12 cellular contexts compared by ENCODE assay signal in the genomic region with DNA sequence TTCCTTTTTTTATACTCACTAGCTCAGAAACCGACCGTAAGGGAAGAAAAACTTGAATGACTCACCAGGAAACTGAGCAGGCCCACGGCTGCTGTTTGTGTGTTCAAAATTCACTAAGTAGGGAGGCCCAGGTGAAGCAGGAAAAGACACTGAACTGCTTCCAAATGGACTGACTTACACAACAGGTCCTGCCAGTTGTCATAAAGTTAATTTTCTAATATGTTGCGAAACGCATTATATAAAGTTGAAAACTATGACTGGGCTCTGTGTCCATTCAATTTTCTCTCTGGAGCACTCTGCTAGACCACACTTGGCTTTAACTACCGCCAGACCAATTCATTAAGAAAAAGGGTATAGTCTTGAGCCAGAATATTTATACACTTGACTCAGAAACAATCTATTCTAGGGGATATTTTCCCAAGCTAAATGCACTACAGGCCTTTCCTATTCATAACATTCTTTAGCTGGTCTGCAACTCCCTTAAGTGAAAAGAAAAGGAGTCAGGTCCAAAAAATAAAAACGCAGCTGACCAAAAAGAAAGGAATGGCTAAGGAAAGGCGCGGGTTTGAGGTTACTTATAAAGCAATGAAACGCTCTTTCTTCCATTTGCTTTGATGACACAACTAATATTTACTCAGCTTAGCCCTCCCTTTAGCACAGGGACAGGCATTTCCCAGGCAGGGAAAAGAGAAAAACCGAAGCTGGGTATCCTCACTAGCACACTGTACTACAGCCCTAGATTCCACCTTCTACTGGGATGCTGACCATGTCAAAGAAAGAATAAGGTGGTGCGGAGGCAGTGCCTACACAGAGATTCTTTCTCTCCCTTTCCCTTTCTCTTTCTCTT.
DNase-seq lines count a peak whose midpoint lies in the region; ATAC-seq and TF ChIP-seq lines count a peak whose summit lies in the region.
"Had no signal": no experiment of that assay in that cellular context is flagged by ENCODE, and none has a peak within 500 bp of the region (broad histone marks: within the 10 kb centered on the region; RNA-seq: fewer than 3 reads in every experiment).

No MANE protein-coding gene starts in this region.

- DNase-seq in DMS153 (lab: John Stamatoyannopoulos, UW) (peak; percentile 14), DMS153 treated with DMSO at 0.1 percent for 48 hours (lab: John Stamatoyannopoulos, UW; ENCODE audit: unreplicated experiment) (no peak), caudate nucleus (lab: John Stamatoyannopoulos, UW) (peak in 3 of 61 donors; percentile 4 to 24 (median 22)), lower lobe of right lung (peak; percentile 50), ureter (ENCODE audit: low spot score) (peak; percentile 66), NCI-H1105 treated with DMSO at 0.1 percent for 48 hours (lab: John Stamatoyannopoulos, UW) (no peak), inferior parietal cortex (ENCODE audit: extremely low spot score) (no peak)
- no peak for DNase-seq in activated CD4-positive, alpha-beta memory T cell treated with anti-CD3 and anti-CD28 coated beads, Interleukin-2, amount 10 ng/mL, durations not matched to agents 7 days and 5 days
- DNase-seq: activated naive CD4-positive, alpha-beta T cell; NCI-H187 had no signal

- H3K4me3 Mint-ChIP-seq in activated CD4-positive, alpha-beta memory T cell treated with anti-CD3 and anti-CD28 coated beads, Interleukin-2, amount 10 ng/mL, durations not matched to agents 7 days and 5 days, result no peak overlapping the region
- H3K4me3 Mint-ChIP-seq: stimulated activated naive CD8-positive, alpha-beta T cell treated with anti-CD3 and anti-CD28 coated beads, Interleukin-15, Interleukin-2, amounts not matched to agents 100 ng/mL and 50 ng/mL, for 24 hours; T-helper 1 cell treated with Interleukin-12 subunit alpha and Interleukin-12 subunit beta and Interleukin-4 antibody, amounts not matched to agents 30 μg/mL and 1 μg/mL, for 36 hours had no signal

- H3K4me3 ChIP-seq in lower lobe of right lung, result no peak overlapping the region

- no peaks in the 10 kb centered on the region for H3K27me3 Mint-ChIP-seq in activated CD4-positive, alpha-beta memory T cell treated with anti-CD3 and anti-CD28 coated beads, Interleukin-2, amount 10 ng/mL, durations not matched to agents 7 days and 5 days
- H3K27me3 Mint-ChIP-seq: stimulated activated naive CD8-positive, alpha-beta T cell treated with anti-CD3 and anti-CD28 coated beads, Interleukin-15, Interleukin-2, amounts not matched to agents 100 ng/mL and 50 ng/mL, for 24 hours had no signal

- POLR2A ChIA-PET in activated CD4-positive, alpha-beta memory T cell treated with anti-CD3 and anti-CD28 coated beads, Interleukin-2, amount 10 ng/mL, durations not matched to agents 7 days and 5 days (lab: Charles Lee), result no interaction called here

- no peaks in the 10 kb centered on the region for H3K36me3 ChIP-seq in lower lobe of right lung

- no peaks in the 10 kb centered on the region for H3K9me3 Mint-ChIP-seq in activated CD4-positive, alpha-beta memory T cell treated with anti-CD3 and anti-CD28 coated beads, Interleukin-2, amount 10 ng/mL, durations not matched to agents 7 days and 5 days

- no peaks in the 10 kb centered on the region for H3K36me3 Mint-ChIP-seq in activated CD4-positive, alpha-beta memory T cell treated with anti-CD3 and anti-CD28 coated beads, Interleukin-2, amount 10 ng/mL, durations not matched to agents 7 days and 5 days (ENCODE audit: low read depth)

- H3K27me3 ChIP-seq in lower lobe of right lung (ENCODE audit: low read depth), result no peaks in the 10 kb centered on the region

- H3K27ac ChIP-seq in caudate nucleus (ENCODE audit: low read depth, low read length) (peak overlapping the region; percentile 13), lower lobe of right lung (peak overlapping the region; percentile 44)

- H3K4me1 Mint-ChIP-seq in activated CD4-positive, alpha-beta memory T cell treated with anti-CD3 and anti-CD28 coated beads, Interleukin-2, amount 10 ng/mL, durations not matched to agents 7 days and 5 days, result peaks cover 6% of the 10 kb centered on the region

- no peaks in the 10 kb centered on the region for H3K9me3 ChIP-seq in lower lobe of right lung

- intact Hi-C loops in lower lobe of right lung (cut with DNase I), result no loop called here

- CTCF ChIA-PET in activated CD4-positive, alpha-beta memory T cell treated with anti-CD3 and anti-CD28 coated beads, Interleukin-2, amount 10 ng/mL, durations not matched to agents 7 days and 5 days (lab: Charles Lee), result no interaction called here

- TF ChIP-seq CTCF in lower lobe of right lung (IDR thresholded peaks at IDR 0.05), result no peak

- H3K4me1 ChIP-seq in lower lobe of right lung, result no peaks in the 10 kb centered on the region

- H3K27ac Mint-ChIP-seq in activated CD4-positive, alpha-beta memory T cell treated with anti-CD3 and anti-CD28 coated beads, Interleukin-2, amount 10 ng/mL, durations not matched to agents 7 days and 5 days, result no peak overlapping the region
- H3K27ac Mint-ChIP-seq: stimulated activated naive CD8-positive, alpha-beta T cell treated with anti-CD3 and anti-CD28 coated beads, Interleukin-15, Interleukin-2, amounts not matched to agents 100 ng/mL and 50 ng/mL, for 24 hours; T-helper 1 cell treated with Interleukin-12 subunit alpha and Interleukin-12 subunit beta and Interleukin-4 antibody, amounts not matched to agents 30 μg/mL and 1 μg/mL, for 36 hours had no signal

- peak; percentile 86 to 94 for ATAC-seq in lower lobe of right lung

Comparison
In these comparisons a context has a peak if more than half of its experiments do, and no peak if none do; other contexts are left out.
1. DNase-seq: peak in DMS153 (single experiment), lower lobe of right lung (single experiment) and ureter (single experiment); none in DMS153 treated with DMSO at 0.1 percent for 48 hours (single experiment), NCI-H1105 treated with DMSO at 0.1 percent for 48 hours (single experiment), activated CD4-positive, alpha-beta memory T cell treated with anti-CD3 and anti-CD28 coated beads, Interleukin-2, amount 10 ng/mL, durations not matched to agents 7 days and 5 days (single experiment) and inferior parietal cortex (single experiment).